Comparison of ENCODE assay signal across 9 cellular contexts in the genomic region with DNA sequence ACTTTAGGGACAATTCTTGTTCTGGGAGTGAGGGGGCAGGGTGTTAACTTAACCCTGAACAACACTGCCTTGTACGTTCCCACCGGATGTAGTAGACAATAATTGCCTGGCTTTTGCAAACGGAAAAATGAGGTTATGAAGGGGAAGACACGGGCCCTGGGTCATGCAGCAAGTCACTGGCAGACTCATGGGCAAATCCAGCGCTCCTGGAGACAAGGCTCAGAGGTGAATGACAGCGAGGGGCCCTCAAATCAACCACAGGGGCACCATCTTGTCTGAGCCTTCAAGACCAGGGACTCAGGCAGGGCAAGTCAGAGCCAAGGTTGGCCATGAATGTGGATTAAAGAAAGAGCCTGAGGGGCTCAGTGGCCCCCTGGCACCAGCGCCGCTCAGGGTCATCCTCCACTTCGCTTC. TPM values are rescaled to one million over a fixed set of nuclear protein-coding genes. Genes with fewer than 3 reads are reported as not detected.
DNase-seq lines count a peak whose midpoint lies in the region; ATAC-seq and TF ChIP-seq lines count a peak whose summit lies in the region.
"Had no signal": no experiment of that assay in that cellular context is flagged by ENCODE, and none has a peak within 500 bp of the region (broad histone marks: within the 10 kb centered on the region; RNA-seq: fewer than 3 reads in every experiment).

No MANE protein-coding gene starts in this region.

- peaks cover 19 to 20% of the 10 kb centered on the region in 2 donors for H3K36me3 Mint-ChIP-seq in activated T-cell treated with anti-CD3 and anti-CD28 coated beads, Interleukin-2, amount 50 U/mL, for 72 hours (ENCODE audit: insufficient read depth in 2 of 2)

- no peak for ATAC-seq in Right ventricle myocardium superior (ENCODE audit: poor library complexity)
- no peak for ATAC-seq in left ventricle myocardium superior
- ATAC-seq in activated T-cell treated with anti-CD3 and anti-CD28 coated beads, Interleukin-2, amount 50 U/mL, for 72 hours (replicated peaks in 1 of 2) = peak; percentile 2 to 11
- no peak for ATAC-seq in lung (ENCODE audit: insufficient read depth, low FRiP score)
- no peak for ATAC-seq in GM18861 (IDR thresholded peaks at IDR 0.05; ENCODE audit: unreplicated experiment)

- H3K27me3 ChIP-seq in lung (ENCODE audit: control insufficient read depth, insufficient read depth) (no peaks in the 10 kb centered on the region), transverse colon (no peaks in the 10 kb centered on the region)

- DNase-seq in Right ventricle myocardium superior = peak; percentile 29
- no peak for DNase-seq in left ventricle myocardium superior
- DNase-seq in activated T-cell treated with anti-CD3 and anti-CD28 coated beads, Interleukin-2, amount 50 U/mL, for 72 hours = peak; percentile 41 to 55
- no peak for DNase-seq in lung (ENCODE audit: low spot score)
- no peak for DNase-seq in transverse colon
- DNase-seq in midbrain (lab: John Stamatoyannopoulos, UW) = no peak
- no peak for DNase-seq in effector CD8-positive, alpha-beta T cell (lab: John Stamatoyannopoulos, UW)

- TF ChIP-seq EP300 in transverse colon (IDR thresholded peaks at IDR 0.05; ENCODE audit: low read depth) = no peak

- in situ Hi-C loops in transverse colon (cut with MboI; ENCODE audit: low pct_ligation_motif_present in 1 of 4, low pct_unique_long_range_greater_than_20kb in 1 of 4, low sequenced_read_pairs in 3 of 4) = loop anchor here in 1 of 4 donors (10.0 kb wide), 1 partner anchor 165 kb away; no protein-coding TSS in a partner anchor

- intact Hi-C loops in Right ventricle myocardium superior (cut with DNase I) = no loop called here
- intact Hi-C loops in left ventricle myocardium superior (cut with micrococcal nuclease) = no loop called here
- intact Hi-C loops in transverse colon (cut with DNase I; ENCODE audit: low total_unique reads) = loop anchor here (5.0 kb wide), 1 partner anchor 62 kb away; no protein-coding TSS in a partner anchor

- H3K27ac Mint-ChIP-seq in activated T-cell treated with anti-CD3 and anti-CD28 coated beads, Interleukin-2, amount 50 U/mL, for 72 hours = peak overlapping the region; percentile 97

- H3K9me3 Mint-ChIP-seq in activated T-cell treated with anti-CD3 and anti-CD28 coated beads, Interleukin-2, amount 50 U/mL, for 72 hours = peaks cover 0 to 3% of the 10 kb centered on the region in 2 donors

- TF ChIP-seq POLR2A in transverse colon (IDR thresholded peaks at IDR 0.05) = no peak

- H3K4me1 Mint-ChIP-seq in activated T-cell treated with anti-CD3 and anti-CD28 coated beads, Interleukin-2, amount 50 U/mL, for 72 hours (ENCODE audit: low read depth) = peaks cover 65% of the 10 kb centered on the region

- peaks cover 13 to 28% of the 10 kb centered on the region in 2 donors for H3K4me1 ChIP-seq in lung (ENCODE audit: control insufficient read depth in 2 of 2, insufficient read depth in 2 of 2, low read length in 2 of 2)
- H3K4me1 ChIP-seq in transverse colon = peaks cover 20 to 49% (median 40%) of the 10 kb centered on the region in 4 donors

- H3K4me3 Mint-ChIP-seq in activated T-cell treated with anti-CD3 and anti-CD28 coated beads, Interleukin-2, amount 50 U/mL, for 72 hours = peak overlapping the region; percentile 94 to 95

- H3K27me3 Mint-ChIP-seq in activated T-cell treated with anti-CD3 and anti-CD28 coated beads, Interleukin-2, amount 50 U/mL, for 72 hours (ENCODE audit: low read depth) = no peaks in the 10 kb centered on the region

- no peak overlapping the region for H3K4me3 ChIP-seq in lung
- H3K4me3 ChIP-seq in transverse colon = no peak overlapping the region

- no peaks in the 10 kb centered on the region for H3K36me3 ChIP-seq in lung (ENCODE audit: control insufficient read depth in 2 of 2, insufficient read depth in 2 of 2, low read length in 2 of 2)
- H3K36me3 ChIP-seq in transverse colon = no peaks in the 10 kb centered on the region

- H3K27ac ChIP-seq in lung (ENCODE audit: low read depth in 1 of 2, low read length in 1 of 2) (peak overlapping the region; percentile 21 to 93), transverse colon (peak overlapping the region; percentile 81 to 89 (median 86))

- 52 to 58% methylated on average over 9 of the region's 9 CpGs for WGBS in lung, 2 donors
- WGBS in transverse colon (ENCODE audit: low coverage in 1 of 2), 2 donors = 65% methylated on average over 9 of the region's 9 CpGs; no CpG with 5 or more reads in 1 of the 2 donors

- H3K9me3 ChIP-seq in lung (ENCODE audit: control insufficient read depth in 2 of 2, insufficient read depth in 1 of 2, low read length in 1 of 2) (no peaks in the 10 kb centered on the region), transverse colon (no peaks in the 10 kb centered on the region)

- TF ChIP-seq CTCF in lung (IDR thresholded peaks at IDR 0.05; ENCODE audit: control extremely low read depth, extremely low read depth) = no peak
- no peak for TF ChIP-seq CTCF in transverse colon (IDR thresholded peaks at IDR 0.05)

RNA-seq across cellular contexts. Expression of gene RASA3, which starts 2.8 kb away (rescaled TPM):
- total RNA-seq in Right ventricle myocardium superior = 11.2 TPM
- 12.3 TPM for total RNA-seq in left ventricle myocardium superior
- total RNA-seq in activated T-cell treated with anti-CD3 and anti-CD28 coated beads, Interleukin-2, amount 50 U/mL, for 72 hours = 10 to 100 TPM; 39.2 to 48.9 TPM
- total RNA-seq in lung = 10 to 100 TPM; 16.4 to 22.8 TPM
- polyA plus RNA-seq in lung = 10 to 100 TPM in 1 of 2 donors, 1 to 10 TPM in 1; 7.4 to 15.9 TPM
- 10 to 100 TPM in 1 of 4 donors, 1 to 10 TPM in 3; 4.4 to 15.6 (median 8.5) TPM for total RNA-seq in transverse colon

RNA-seq across cellular contexts. Expression of gene CFAP97D2, which starts 49.4 kb away (rescaled TPM):
- total RNA-seq in Right ventricle myocardium superior (not detected), left ventricle myocardium superior (not detected), lung (1 to 10 TPM; 1.3 to 3.7 TPM), transverse colon (not detected)
- total RNA-seq in activated T-cell treated with anti-CD3 and anti-CD28 coated beads, Interleukin-2, amount 50 U/mL, for 72 hours = 1 to 10 TPM in 1 of 2 donors, under 1 TPM in 1; 0.36 to 1.1 TPM
- 1 to 10 TPM; 1.4 to 1.6 TPM for polyA plus RNA-seq in lung
- total RNA-seq: left lobe of liver had no signal

Comparison
In these comparisons a context has a peak if more than half of its experiments do, and no peak if none do; other contexts are left out.
1. DNase-seq: peak in Right ventricle myocardium superior (single experiment) and activated T-cell treated with anti-CD3 and anti-CD28 coated beads, Interleukin-2, amount 50 U/mL, for 72 hours (2 of 2); none in left ventricle myocardium superior (single experiment), lung (single experiment), transverse colon (single experiment), midbrain (single experiment) and effector CD8-positive, alpha-beta T cell (single experiment).
2. ATAC-seq: peak in activated T-cell treated with anti-CD3 and anti-CD28 coated beads, Interleukin-2, amount 50 U/mL, for 72 hours (2 of 2); none in Right ventricle myocardium superior (single experiment), left ventricle myocardium superior (single experiment), lung (single experiment) and GM18861 (single experiment).